ENCODE assay signal across 9 cellular contexts in the genomic region with DNA sequence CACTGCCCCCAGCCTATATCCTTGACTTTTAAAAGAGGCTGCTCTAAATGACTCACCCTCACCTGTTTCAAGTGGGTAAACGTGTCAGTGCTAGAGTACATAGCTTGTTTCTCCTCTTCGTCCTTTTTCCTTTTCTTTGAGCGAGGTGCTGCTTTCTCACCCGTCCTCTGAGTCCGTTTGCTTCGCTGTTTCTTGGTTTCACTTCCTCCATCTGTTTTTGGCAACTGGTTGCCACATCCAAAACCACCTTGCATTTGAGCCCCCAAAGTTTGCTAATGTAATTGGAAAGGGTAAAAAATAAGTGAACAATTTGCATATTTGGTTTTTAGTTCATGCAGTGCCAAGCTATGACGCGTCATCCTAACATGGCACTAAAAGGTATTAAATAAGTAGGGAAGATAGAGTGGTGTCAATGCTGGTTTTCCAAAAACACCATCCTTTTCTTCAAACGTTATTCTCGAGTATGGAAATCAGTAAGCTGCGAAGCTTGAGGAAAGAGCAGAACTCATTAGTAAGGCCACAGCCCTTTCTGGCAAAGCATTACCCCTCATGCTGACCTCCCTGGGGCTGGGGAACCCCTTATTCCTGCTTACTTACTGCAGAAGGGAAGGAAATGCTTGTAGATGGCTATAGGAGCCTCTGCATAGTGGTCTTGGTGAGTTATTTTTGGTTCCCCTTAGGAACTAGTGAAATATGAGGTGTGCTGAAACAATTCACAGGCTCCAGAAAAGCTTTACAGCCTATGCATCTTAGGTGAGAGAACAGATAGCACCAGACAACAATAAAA.
DNase-seq lines count a peak whose midpoint lies in the region; ATAC-seq, FAIRE-seq and TF ChIP-seq lines count a peak whose summit lies in the region.
"Had no signal": no experiment of that assay in that cellular context is flagged by ENCODE, and none has a peak within 500 bp of the region (broad histone marks: within the 10 kb centered on the region; RNA-seq: fewer than 3 reads in every experiment).

No MANE protein-coding gene starts in this region.

- FAIRE-seq in bronchial epithelial cell (lab: Jason Lieb, UNC), result no peak

- H3K36me3 ChIP-seq in bronchial epithelial cell (ENCODE audit: control insufficient read depth, insufficient read depth, low read length), result peaks cover 26% of the 10 kb centered on the region
- peaks cover 43% of the 10 kb centered on the region for H3K36me3 ChIP-seq in effector memory CD4-positive, alpha-beta T cell (ENCODE audit: control insufficient read depth, insufficient read depth, low read length)

- TF ChIP-seq CTCF in GM13976 (IDR thresholded peaks at IDR 0.05; ENCODE audit: borderline replicate concordance, control extremely low read depth, extremely low read depth, insufficient read depth, missing control alignments) (no peak), bronchial epithelial cell (IDR thresholded peaks at IDR 0.05; ENCODE audit: insufficient read depth, low read length, severe bottlenecking) (no peak)

- no peak overlapping the region for H3K27ac ChIP-seq in effector memory CD4-positive, alpha-beta T cell (ENCODE audit: insufficient read depth, low read length, poor library complexity, severe bottlenecking)

- no peaks in the 10 kb centered on the region for H3K9me3 ChIP-seq in effector memory CD4-positive, alpha-beta T cell (ENCODE audit: control insufficient read depth, low read length)

- peak; percentile 56 for DNase-seq in GM13976 (ENCODE audit: low spot score)
- DNase-seq in bronchial epithelial cell (ENCODE audit: low read depth), result peak; percentile 28
- no peak for DNase-seq in NCI-H2227 (lab: John Stamatoyannopoulos, UW; ENCODE audit: unreplicated experiment)
- DNase-seq in NCI-H2196 treated with DMSO at 0.1 percent for 48 hours (lab: John Stamatoyannopoulos, UW; ENCODE audit: unreplicated experiment), result no peak
- no peak for DNase-seq in HK-2 (ENCODE audit: unreplicated experiment)
- no peak for DNase-seq in effector memory CD4-positive, alpha-beta T cell

- in situ Hi-C loops in GM13976 (cut with MboI; ENCODE audit: low sequenced_read_pairs, unreplicated experiment), result no loop called here

- no peak overlapping the region for H3K4me3 ChIP-seq in bronchial epithelial cell (ENCODE audit: low read depth, low read length)
- no peak overlapping the region for H3K4me3 ChIP-seq in effector memory CD4-positive, alpha-beta T cell (ENCODE audit: insufficient read depth, low read depth, low read length, poor library complexity, severe bottlenecking)
- H3K4me3 ChIP-seq: SK-N-MC had no signal

- H3K27me3 ChIP-seq in bronchial epithelial cell (ENCODE audit: control insufficient read depth, insufficient read depth, low read length), result no peaks in the 10 kb centered on the region
- no peaks in the 10 kb centered on the region for H3K27me3 ChIP-seq in effector memory CD4-positive, alpha-beta T cell (replicated peaks; ENCODE audit: control insufficient read depth, insufficient read depth, low read length, poor library complexity, severe bottlenecking)

- H3K4me1 ChIP-seq in effector memory CD4-positive, alpha-beta T cell (ENCODE audit: control insufficient read depth, insufficient read depth, low read length, poor library complexity, severe bottlenecking), result no peaks in the 10 kb centered on the region

- ATAC-seq in GM21390 (IDR thresholded peaks at IDR 0.05; ENCODE audit: unreplicated experiment) (peak; percentile 93), HG03442 (IDR thresholded peaks at IDR 0.05; ENCODE audit: unreplicated experiment) (peak; percentile 91)

Comparison
In these comparisons a context has a peak if more than half of its experiments do, and no peak if none do; other contexts are left out.
1. DNase-seq: peak in GM13976 (single experiment) and bronchial epithelial cell (single experiment); none in NCI-H2227 (single experiment), NCI-H2196 treated with DMSO at 0.1 percent for 48 hours (single experiment), HK-2 (single experiment) and effector memory CD4-positive, alpha-beta T cell (0 of 3).